ENCODE assay signal across 24 cellular contexts in genomic region chrX:43679058-43679457, GRCh38.
"Had no signal": no experiment of that assay in that cellular context is flagged by ENCODE, and none has a peak within 500 bp of the region (broad histone marks: within the 10 kb centered on the region; RNA-seq: fewer than 3 reads in every experiment).

No MANE protein-coding gene starts in this region.

- FAIRE-seq: bronchial epithelial cell, frontal cortex had no signal

- H3K9me3 ChIP-seq: esophagus muscularis mucosa had no signal

- H3K4me3 ChIP-seq: coronary artery, dorsolateral prefrontal cortex, esophagus muscularis mucosa had no signal

- DNase-seq: activated CD4-positive, alpha-beta memory T cell treated with anti-CD3 and anti-CD28 coated beads, Interleukin-2, amount 10 ng/mL, durations not matched to agents 7 days and 5 days; activated CD4-positive, alpha-beta T cell treated with anti-CD3 and anti-CD28 coated beads for 1 hour; activated CD4-positive, alpha-beta T cell treated with anti-CD3 and anti-CD28 coated beads for 4 hours; activated CD4-positive, alpha-beta T cell treated with anti-CD3 and anti-CD28 coated beads, Interleukin-2, amount 10 ng/mL, durations not matched to agents 7 days and 5 days; activated CD4-positive, alpha-beta T cell treated with anti-CD3 and anti-CD28 coated beads, Interleukin-2, amount 50 U/mL, for 4 hours; activated effector memory CD4-positive, alpha-beta T cell treated with Interleukin-2 at 50 U/mL for 16 hours; activated gamma-delta T cell treated with Interleukin-2 at 50 U/mL for 16 hours; activated naive CD4-positive, alpha-beta T cell treated with anti-CD3 and anti-CD28 coated beads, Interleukin-2, amount 50 U/mL, for 16 hours; activated naive CD4-positive, alpha-beta T cell treated with Interleukin-2 at 50 U/mL for 16 hours; activated T-cell treated with anti-CD3 and anti-CD28 coated beads, Interleukin-2, amount 50 U/mL, for 4 hours; amniotic stem cell; anterior cingulate cortex; brain microvascular endothelial cell; dorsolateral prefrontal cortex; effector CD4-positive, alpha-beta T cell; effector memory CD8-positive, alpha-beta T cell; head of caudate nucleus; T-helper 2 cell had no signal

- H3K27ac ChIP-seq: brain microvascular endothelial cell, coronary artery, dorsolateral prefrontal cortex had no signal

- H3K27me3 ChIP-seq: brain microvascular endothelial cell, esophagus muscularis mucosa had no signal

- ATAC-seq: activated T-cell treated with anti-CD3 and anti-CD28 coated beads, Interleukin-2, amount 50 U/mL, for 4 hours; activated T-helper 17 cell treated with anti-CD3 and anti-CD28 coated beads, Interleukin-2, amount 50 U/mL, for 72 hours; effector memory CD8-positive, alpha-beta T cell; WTC11 had no signal

- H3K36me3 ChIP-seq: brain microvascular endothelial cell had no signal
